14 cellular contexts compared by ENCODE assay signal in genomic region chr3:179076243-179077027, GRCh38.
DNase-seq lines count a peak whose midpoint lies in the region; ATAC-seq and TF ChIP-seq lines count a peak whose summit lies in the region.
"Had no signal": no experiment of that assay in that cellular context is flagged by ENCODE, and none has a peak within 500 bp of the region (broad histone marks: within the 10 kb centered on the region; RNA-seq: fewer than 3 reads in every experiment).

No MANE protein-coding gene starts in this region.

- CTCF ChIA-PET in RWPE1 (lab: Yijun Ruan, JAX): no interaction called here

- DNase-seq in NCI-H1048 (lab: John Stamatoyannopoulos, UW) (no peak), NCI-H524 treated with DMSO at 0.1 percent for 48 hours (lab: John Stamatoyannopoulos, UW) (no peak), RWPE1 (ENCODE audit: low spot score) (no peak)
- DNase-seq: activated CD4-positive, alpha-beta T cell treated with anti-CD3 and anti-CD28 coated beads, Interleukin-2, amount 50 U/mL, for 48 hours; aorta; left cardiac atrium; NCI-H1436; Right ventricle myocardium superior had no signal

- ATAC-seq in GM18498 (IDR thresholded peaks at IDR 0.05; ENCODE audit: unreplicated experiment) (peak; percentile 39), GM19455 (IDR thresholded peaks at IDR 0.05; ENCODE audit: unreplicated experiment) (peak; percentile 33), HG02798 (IDR thresholded peaks at IDR 0.05; ENCODE audit: poor library complexity, unreplicated experiment) (peak; percentile 34), HG03571 (IDR thresholded peaks at IDR 0.05; ENCODE audit: unreplicated experiment) (peak; percentile 29), GM19023 (IDR thresholded peaks at IDR 0.05; ENCODE audit: unreplicated experiment) (no peak)
- ATAC-seq: left cardiac atrium had no signal

- no peak for TF ChIP-seq CTCF in RWPE1 (conservative IDR thresholded peaks at IDR 0.05; ENCODE audit: low read depth)

- no peak overlapping the region for H3K27ac ChIP-seq in RWPE1
- H3K27ac ChIP-seq: hepatocyte had no signal

- POLR2A ChIA-PET in RWPE1 (lab: Yijun Ruan, JAX; ENCODE audit: low non-redundant PET): no interaction called here
